In the genomic region with DNA sequence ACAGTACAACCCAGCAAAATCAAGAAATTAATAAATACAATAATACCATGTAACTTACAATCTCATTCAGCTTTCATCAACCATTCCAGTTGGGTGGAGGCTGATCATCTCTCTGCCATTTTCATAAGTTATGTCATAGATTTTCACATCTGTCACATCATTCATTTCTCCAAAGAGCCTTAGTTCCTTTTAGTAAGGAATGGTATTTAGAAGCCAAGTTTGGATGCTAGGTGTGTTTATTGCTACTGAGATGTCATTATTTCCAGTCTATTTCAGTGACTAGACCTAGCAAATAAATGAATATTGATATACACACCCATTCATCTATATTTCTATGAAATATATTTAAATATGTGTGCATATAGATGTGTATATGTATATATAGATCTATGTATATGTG, we compare ENCODE assay signal across 2 cellular contexts.
A peak's percentile ranks its signal among the peaks of the same experiment; 100 is the strongest.
TF ChIP-seq lines count a peak whose summit lies in the region.

No MANE protein-coding gene starts in this region.

TF ChIP-seq in K562, 482 proteins besides CTCF, POLR2A, EP300 and RAD21:
- no peak for TF ChIP-seq KLF16 (IDR thresholded peaks at IDR 0.05)
- peak; percentile 56; the same call in 1 of the 2 replicates for TF ChIP-seq ZNF24 (IDR thresholded peaks at IDR 0.05)
- TF ChIP-seq MEIS2 (IDR thresholded peaks at IDR 0.05; ENCODE audit: partially characterized antibody) = peak; percentile 41
- TF ChIP-seq, protein P1, sequence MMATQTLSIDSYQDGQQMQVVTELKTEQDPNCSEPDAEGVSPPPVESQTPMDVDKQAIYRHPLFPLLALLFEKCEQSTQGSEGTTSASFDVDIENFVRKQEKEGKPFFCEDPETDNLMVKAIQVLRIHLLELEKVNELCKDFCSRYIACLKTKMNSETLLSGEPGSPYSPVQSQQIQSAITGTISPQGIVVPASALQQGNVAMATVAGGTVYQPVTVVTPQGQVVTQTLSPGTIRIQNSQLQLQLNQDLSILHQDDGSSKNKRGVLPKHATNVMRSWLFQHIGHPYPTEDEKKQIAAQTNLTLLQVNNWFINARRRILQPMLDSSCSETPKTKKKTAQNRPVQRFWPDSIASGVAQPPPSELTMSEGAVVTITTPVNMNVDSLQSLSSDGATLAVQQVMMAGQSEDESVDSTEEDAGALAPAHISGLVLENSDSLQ (IDR thresholded peaks at IDR 0.05) = peak; percentile 38; the same call in 1 of the 2 replicates

TF ChIP-seq in SK-N-SH, 30 proteins besides CTCF, POLR2A, EP300 and RAD21:
- TF ChIP-seq, protein P2, sequence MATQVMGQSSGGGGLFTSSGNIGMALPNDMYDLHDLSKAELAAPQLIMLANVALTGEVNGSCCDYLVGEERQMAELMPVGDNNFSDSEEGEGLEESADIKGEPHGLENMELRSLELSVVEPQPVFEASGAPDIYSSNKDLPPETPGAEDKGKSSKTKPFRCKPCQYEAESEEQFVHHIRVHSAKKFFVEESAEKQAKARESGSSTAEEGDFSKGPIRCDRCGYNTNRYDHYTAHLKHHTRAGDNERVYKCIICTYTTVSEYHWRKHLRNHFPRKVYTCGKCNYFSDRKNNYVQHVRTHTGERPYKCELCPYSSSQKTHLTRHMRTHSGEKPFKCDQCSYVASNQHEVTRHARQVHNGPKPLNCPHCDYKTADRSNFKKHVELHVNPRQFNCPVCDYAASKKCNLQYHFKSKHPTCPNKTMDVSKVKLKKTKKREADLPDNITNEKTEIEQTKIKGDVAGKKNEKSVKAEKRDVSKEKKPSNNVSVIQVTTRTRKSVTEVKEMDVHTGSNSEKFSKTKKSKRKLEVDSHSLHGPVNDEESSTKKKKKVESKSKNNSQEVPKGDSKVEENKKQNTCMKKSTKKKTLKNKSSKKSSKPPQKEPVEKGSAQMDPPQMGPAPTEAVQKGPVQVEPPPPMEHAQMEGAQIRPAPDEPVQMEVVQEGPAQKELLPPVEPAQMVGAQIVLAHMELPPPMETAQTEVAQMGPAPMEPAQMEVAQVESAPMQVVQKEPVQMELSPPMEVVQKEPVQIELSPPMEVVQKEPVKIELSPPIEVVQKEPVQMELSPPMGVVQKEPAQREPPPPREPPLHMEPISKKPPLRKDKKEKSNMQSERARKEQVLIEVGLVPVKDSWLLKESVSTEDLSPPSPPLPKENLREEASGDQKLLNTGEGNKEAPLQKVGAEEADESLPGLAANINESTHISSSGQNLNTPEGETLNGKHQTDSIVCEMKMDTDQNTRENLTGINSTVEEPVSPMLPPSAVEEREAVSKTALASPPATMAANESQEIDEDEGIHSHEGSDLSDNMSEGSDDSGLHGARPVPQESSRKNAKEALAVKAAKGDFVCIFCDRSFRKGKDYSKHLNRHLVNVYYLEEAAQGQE (IDR thresholded peaks at IDR 0.05; ENCODE audit: low read depth, low read length) = no peak
- TF ChIP-seq, protein P3, sequence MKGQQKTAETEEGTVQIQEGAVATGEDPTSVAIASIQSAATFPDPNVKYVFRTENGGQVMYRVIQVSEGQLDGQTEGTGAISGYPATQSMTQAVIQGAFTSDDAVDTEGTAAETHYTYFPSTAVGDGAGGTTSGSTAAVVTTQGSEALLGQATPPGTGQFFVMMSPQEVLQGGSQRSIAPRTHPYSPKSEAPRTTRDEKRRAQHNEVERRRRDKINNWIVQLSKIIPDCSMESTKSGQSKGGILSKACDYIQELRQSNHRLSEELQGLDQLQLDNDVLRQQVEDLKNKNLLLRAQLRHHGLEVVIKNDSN (IDR thresholded peaks at IDR 0.05; ENCODE audit: borderline replicate concordance, low read depth) = no peak
- TF ChIP-seq TCF12 (IDR thresholded peaks at IDR 0.05) (no peak), SIN3A (IDR thresholded peaks at IDR 0.05; ENCODE audit: borderline replicate concordance, low read depth, low read length) (no peak), NFIC (IDR thresholded peaks at IDR 0.05; ENCODE audit: borderline replicate concordance) (no peak), TEAD4 (IDR thresholded peaks at IDR 0.05; ENCODE audit: borderline replicate concordance, insufficient read depth) (no peak), NRF1 (IDR thresholded peaks at IDR 0.05; ENCODE audit: low read depth, low read length) (no peak)
